15 cellular contexts compared by ENCODE assay signal in genomic region chr12:48021485-48022179, GRCh38. TPM values are rescaled to one million over a fixed set of nuclear protein-coding genes. Genes with fewer than 3 reads are reported as not detected.
DNase-seq lines count a peak whose midpoint lies in the region; ATAC-seq, FAIRE-seq and TF ChIP-seq lines count a peak whose summit lies in the region.
"Had no signal": no experiment of that assay in that cellular context is flagged by ENCODE, and none has a peak within 500 bp of the region (broad histone marks: within the 10 kb centered on the region; RNA-seq: fewer than 3 reads in every experiment).

No MANE protein-coding gene starts in this region.

- H3K27me3 ChIP-seq in bronchial epithelial cell (ENCODE audit: control insufficient read depth, insufficient read depth, low read length) (peaks cover 14% of the 10 kb centered on the region), parathyroid adenoma (ENCODE audit: control insufficient read depth, insufficient read depth, low read length) (no peaks in the 10 kb centered on the region), body of pancreas (no peaks in the 10 kb centered on the region)
- H3K27me3 ChIP-seq: gastrocnemius medialis had no signal

- no peaks in the 10 kb centered on the region for H3K36me3 ChIP-seq in bronchial epithelial cell (ENCODE audit: control insufficient read depth, insufficient read depth, low read length)
- no peaks in the 10 kb centered on the region for H3K36me3 ChIP-seq in parathyroid adenoma (ENCODE audit: control insufficient read depth, insufficient read depth, low read length)
- H3K36me3 ChIP-seq in body of pancreas (replicated peaks in 1 of 2; ENCODE audit: insufficient read depth in 1 of 2, low read depth in 2 of 2): no peaks in the 10 kb centered on the region
- H3K36me3 ChIP-seq: gastrocnemius medialis, uterus had no signal

- peak overlapping the region; percentile 77 for H2AFZ ChIP-seq in parathyroid adenoma

- TF ChIP-seq CTCF in bronchial epithelial cell (IDR thresholded peaks at IDR 0.05; ENCODE audit: insufficient read depth, low read length, severe bottlenecking) (no peak), parathyroid adenoma (IDR thresholded peaks at IDR 0.05) (no peak), body of pancreas (IDR thresholded peaks at IDR 0.05) (no peak)

- H3K4me2 ChIP-seq in parathyroid adenoma (ENCODE audit: low read length): no peak overlapping the region

- peaks cover 31% of the 10 kb centered on the region for H3K27me3 Mint-ChIP-seq in activated naive CD8-positive, alpha-beta T cell treated with anti-CD3 and anti-CD28 coated beads for 36 hours

- H3K27ac ChIP-seq in parathyroid adenoma: peak overlapping the region; percentile 29
- H3K27ac ChIP-seq in body of pancreas: no peak overlapping the region
- H3K27ac ChIP-seq: gastrocnemius medialis, uterus had no signal

- no peaks in the 10 kb centered on the region for H3K36me3 Mint-ChIP-seq in activated naive CD8-positive, alpha-beta T cell treated with anti-CD3 and anti-CD28 coated beads for 36 hours
- H3K36me3 Mint-ChIP-seq: activated naive CD4-positive, alpha-beta T cell treated with anti-CD3 and anti-CD28 coated beads, Interleukin-2, amount 10 ng/mL, durations not matched to agents 7 days and 5 days had no signal

- DNase-seq in NCI-H2107 treated with DMSO at 0.1 percent for 48 hours (lab: John Stamatoyannopoulos, UW; ENCODE audit: unreplicated experiment) (peak; percentile 74), NCI-H2107 (lab: John Stamatoyannopoulos, UW) (no peak), NCI-H2029 (lab: John Stamatoyannopoulos, UW) (peak; percentile 91), bronchial epithelial cell (ENCODE audit: low read depth) (no peak), body of pancreas (no peak), AG08395 (ENCODE audit: low spot score) (no peak)
- no peak for DNase-seq in activated naive CD8-positive, alpha-beta T cell treated with anti-CD3 and anti-CD28 coated beads for 36 hours
- DNase-seq: activated naive CD4-positive, alpha-beta T cell treated with anti-CD3 and anti-CD28 coated beads, Interleukin-2, amount 10 ng/mL, durations not matched to agents 7 days and 5 days; gastrocnemius medialis; NCI-H1048; uterus had no signal

- WGBS in body of pancreas, 2 donors: 23 to 25% methylated on average over 5 of the region's 5 CpGs

- no peaks in the 10 kb centered on the region for H3K4me1 Mint-ChIP-seq in activated naive CD8-positive, alpha-beta T cell treated with anti-CD3 and anti-CD28 coated beads for 36 hours
- H3K4me1 Mint-ChIP-seq: activated naive CD4-positive, alpha-beta T cell treated with anti-CD3 and anti-CD28 coated beads, Interleukin-2, amount 10 ng/mL, durations not matched to agents 7 days and 5 days had no signal

- no peaks in the 10 kb centered on the region for H3K79me2 ChIP-seq in parathyroid adenoma

- H3K9me3 ChIP-seq in parathyroid adenoma (ENCODE audit: control insufficient read depth, low read length) (no peaks in the 10 kb centered on the region), body of pancreas (no peaks in the 10 kb centered on the region)
- H3K9me3 ChIP-seq: gastrocnemius medialis, uterus had no signal

- H3K4me1 ChIP-seq in parathyroid adenoma (peaks cover 36% of the 10 kb centered on the region), body of pancreas (no peaks in the 10 kb centered on the region)
- H3K4me1 ChIP-seq: uterus had no signal

- no peak overlapping the region for H3K9ac ChIP-seq in parathyroid adenoma

- H3K4me3 ChIP-seq in bronchial epithelial cell (ENCODE audit: low read depth, low read length): no peak overlapping the region
- no peak overlapping the region for H3K4me3 ChIP-seq in parathyroid adenoma (ENCODE audit: low read depth, low read length)
- no peak overlapping the region for H3K4me3 ChIP-seq in body of pancreas
- H3K4me3 ChIP-seq: gastrocnemius medialis, uterus had no signal

- no peak overlapping the region for H3K27ac Mint-ChIP-seq in activated naive CD8-positive, alpha-beta T cell treated with anti-CD3 and anti-CD28 coated beads for 36 hours
- H3K27ac Mint-ChIP-seq: activated naive CD4-positive, alpha-beta T cell treated with anti-CD3 and anti-CD28 coated beads, Interleukin-2, amount 10 ng/mL, durations not matched to agents 7 days and 5 days had no signal

- peak; percentile 7 for FAIRE-seq in bronchial epithelial cell (lab: Jason Lieb, UNC)
- FAIRE-seq: colon had no signal

- H3K9me3 Mint-ChIP-seq in activated naive CD8-positive, alpha-beta T cell treated with anti-CD3 and anti-CD28 coated beads for 36 hours: no peaks in the 10 kb centered on the region
- H3K9me3 Mint-ChIP-seq: activated naive CD4-positive, alpha-beta T cell treated with anti-CD3 and anti-CD28 coated beads, Interleukin-2, amount 10 ng/mL, durations not matched to agents 7 days and 5 days had no signal

- ATAC-seq in body of pancreas: no peak
- ATAC-seq: gastrocnemius medialis, sciatic nerve, SK-N-SH treated with all-trans-retinoic acid at 6 μM for 48 hours had no signal

- no peak for TF ChIP-seq POLR2A in body of pancreas (IDR thresholded peaks at IDR 0.05)

- no peak overlapping the region for H3K4me3 Mint-ChIP-seq in activated naive CD8-positive, alpha-beta T cell treated with anti-CD3 and anti-CD28 coated beads for 36 hours
- H3K4me3 Mint-ChIP-seq: activated naive CD4-positive, alpha-beta T cell treated with anti-CD3 and anti-CD28 coated beads, Interleukin-2, amount 10 ng/mL, durations not matched to agents 7 days and 5 days had no signal

- intact Hi-C loops in body of pancreas (cut with DNase I): no loop called here

RNA-seq across cellular contexts. Expression of gene COL2A1, which starts 17.4 kb away (rescaled TPM):
- total RNA-seq in bronchial epithelial cell: under 0.01 TPM in 2 replicates
- total RNA-seq in body of pancreas: not detected
- total RNA-seq in activated naive CD8-positive, alpha-beta T cell treated with anti-CD3 and anti-CD28 coated beads for 36 hours: under 1 TPM in 1 of 2 experiments, not detected in 1; 0.04 TPM
- total RNA-seq: gastrocnemius medialis, sciatic nerve had no signal

RNA-seq across cellular contexts. Expression of gene TMEM106C, which starts 58.2 kb away (rescaled TPM):
- 63.1 and 88.5 TPM in 2 replicates for total RNA-seq in bronchial epithelial cell
- 10 to 100 TPM; 38.2 to 47.0 TPM for total RNA-seq in body of pancreas
- 100 to 1,000 TPM; 158 to 168 TPM for total RNA-seq in activated naive CD8-positive, alpha-beta T cell treated with anti-CD3 and anti-CD28 coated beads for 36 hours

Comparison
In these comparisons a context has a peak if more than half of its experiments do, and no peak if none do; other contexts are left out.
1. DNase-seq: peak in NCI-H2107 treated with DMSO at 0.1 percent for 48 hours (single experiment) and NCI-H2029 (single experiment); none in NCI-H2107 (single experiment), bronchial epithelial cell (single experiment), body of pancreas (0 of 4), AG08395 (single experiment) and activated naive CD8-positive, alpha-beta T cell treated with anti-CD3 and anti-CD28 coated beads for 36 hours (single experiment).